Comparison of ENCODE assay signal across 8 cellular contexts in the genomic region with DNA sequence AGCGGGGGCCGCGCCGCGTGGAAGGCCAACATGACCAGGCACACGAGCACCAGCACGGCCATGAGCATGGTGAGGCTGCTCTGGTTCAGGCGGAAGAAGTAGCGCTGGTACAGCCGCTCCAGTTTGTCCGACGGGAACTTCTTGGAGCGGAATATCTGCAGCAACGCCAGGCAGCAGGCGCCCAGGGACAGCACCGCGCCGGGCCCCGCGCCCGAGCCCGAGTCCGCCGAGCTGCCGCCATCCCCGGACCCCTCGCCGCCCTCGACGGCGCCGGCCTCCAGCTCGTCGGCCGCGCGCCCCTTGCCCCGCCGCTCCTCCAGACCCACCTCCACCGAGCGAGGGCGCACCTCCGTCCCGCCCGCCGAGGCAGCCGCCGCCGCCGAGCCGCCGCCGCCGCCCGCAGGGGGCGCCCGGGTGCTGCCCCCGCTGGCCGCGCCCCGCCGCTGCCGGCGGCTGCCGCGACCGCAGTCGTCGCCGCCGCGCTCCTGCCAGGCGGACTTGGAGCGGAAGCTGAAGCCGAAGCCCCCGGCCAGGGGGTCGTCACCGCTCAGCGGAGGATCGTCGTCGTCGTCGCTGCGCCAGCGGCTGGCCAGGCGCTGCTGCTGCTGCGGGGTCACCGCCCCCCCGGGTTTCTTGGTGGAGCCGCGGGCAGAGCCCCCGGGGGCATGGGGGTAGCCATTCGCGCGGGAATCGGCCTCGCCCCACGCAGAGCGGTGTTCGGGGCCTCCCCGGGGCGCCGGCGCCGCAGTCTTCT.
DNase-seq lines count a peak whose midpoint lies in the region; ATAC-seq lines count a peak whose summit lies in the region.

No MANE protein-coding gene starts in this region.

- no peak overlapping the region for H3K9ac ChIP-seq in BLaER1 treated with 17β-estradiol and CSF1 and Interleukin-3, amounts not matched to agents 10 nM and 100 nM

- H3K4me3 ChIP-seq in BLaER1 treated with 17β-estradiol and CSF1 and Interleukin-3, amounts not matched to agents 10 nM and 100 nM, result peak overlapping the region in 7 of 10 experiments; percentile 17 to 73 (median 68); a peak in 4 of 20 replicates

- in situ Hi-C loops in KBM-7 (cut with MboI; ENCODE audit: low pct_unique_long_range_greater_than_20kb, low sequenced_read_pairs), result no loop called here

- DNase-seq in KBM-7 (peak; percentile 39), iris pigment epithelial cell (ENCODE audit: low read depth) (peak; percentile 4), LoVo (ENCODE audit: low spot score) (no peak)
- DNase-seq in activated naive CD4-positive, alpha-beta T cell treated with anti-CD3 and anti-CD28 coated beads, Interleukin-2, amount 50 U/mL, for 16 hours, result peak; percentile 52
- peak; percentile 8 to 36 (median 13) for DNase-seq in stimulated activated CD4-positive, alpha-beta T cell treated with anti-CD3 and anti-CD28 coated beads, TNF-alpha, amount 100 ng/mL, for 48 hours (ENCODE audit: low read depth in 3 of 3)

- no peak overlapping the region for H3K27ac ChIP-seq in BLaER1 treated with 17β-estradiol and CSF1 and Interleukin-3, amounts not matched to agents 10 nM and 100 nM

- peak overlapping the region in 9 of 11 experiments; percentile 95 to 100 (median 99); a peak in 15 of 22 replicates for H3K4me2 ChIP-seq in BLaER1 treated with 17β-estradiol and CSF1 and Interleukin-3, amounts not matched to agents 10 nM and 100 nM

- peaks cover 0 to 12% (median 0%) of the 10 kb centered on the region in 11 experiments; a peak in 4 of 22 replicates for H4K20me1 ChIP-seq in BLaER1 treated with 17β-estradiol and CSF1 and Interleukin-3, amounts not matched to agents 10 nM and 100 nM

- peaks cover 0 to 15% (median 5%) of the 10 kb centered on the region in 11 experiments; a peak in 8 of 22 replicates for H3K9me3 ChIP-seq in BLaER1 treated with 17β-estradiol and CSF1 and Interleukin-3, amounts not matched to agents 10 nM and 100 nM (replicated peaks in 1 of 11)

- H3K27me3 ChIP-seq in BLaER1 treated with 17β-estradiol and CSF1 and Interleukin-3, amounts not matched to agents 10 nM and 100 nM, result peaks cover 53 to 73% (median 62%) of the 10 kb centered on the region in 11 experiments

- no peaks in the 10 kb centered on the region for H3K36me3 ChIP-seq in BLaER1 treated with 17β-estradiol and CSF1 and Interleukin-3, amounts not matched to agents 10 nM and 100 nM

- ATAC-seq in GM19351 (IDR thresholded peaks at IDR 0.05; ENCODE audit: unreplicated experiment) (no peak), HG02973 (IDR thresholded peaks at IDR 0.05; ENCODE audit: unreplicated experiment) (no peak)

- H3K4me1 ChIP-seq in BLaER1 treated with 17β-estradiol and CSF1 and Interleukin-3, amounts not matched to agents 10 nM and 100 nM, result peaks cover 0 to 18% (median 6%) of the 10 kb centered on the region in 10 experiments; a peak in 10 of 20 replicates
